Comparison of ENCODE assay signal across 8 cellular contexts in genomic region chr1:145464708-145465336, GRCh38. TPM values are rescaled to one million over a fixed set of nuclear protein-coding genes. Genes with fewer than 3 reads are reported as not detected.
A peak's percentile ranks its signal among the peaks of the same experiment; 100 is the strongest.
DNase-seq lines count a peak whose midpoint lies in the region; ATAC-seq, FAIRE-seq and TF ChIP-seq lines count a peak whose summit lies in the region.
"Not testable (repeated sequence)": the region's sequence is repeated elsewhere in the genome, so short reads cannot be mapped to it uniquely, and the experiment has no call there.

No MANE protein-coding gene starts in this region.

- not testable (repeated sequence) for H3F3A ChIP-seq in OCI-LY1 (ENCODE audit: insufficient read depth, low read length)

- CTCF ChIA-PET in AG04449 (lab: Yijun Ruan, JAX); HepG2 (lab: Yijun Ruan, JAX; ENCODE audit: low intra/inter-chr PET ratio, low total read pairs): not testable (repeated sequence)
- CTCF ChIA-PET in activated naive CD4-positive, alpha-beta T cell treated with anti-CD3 and anti-CD28 coated beads for 36 hours (lab: Charles Lee), result interaction anchor here (1.0 kb wide), 1 partner anchor 184 kb away, joined by 3 read pairs; no protein-coding TSS in a partner anchor

- not testable (repeated sequence) for H3K27me3 ChIP-seq in OCI-LY1 (ENCODE audit: insufficient read depth, low read length); endodermal cell (ENCODE audit: control insufficient read depth, insufficient read depth, low read length, poor library complexity, severe bottlenecking); HepG2 (ENCODE audit: control insufficient read depth in 1 of 2, insufficient read depth in 2 of 2, low read length in 2 of 2); skeletal muscle tissue (ENCODE audit: control insufficient read depth in 3 of 3, insufficient read depth in 3 of 3, low read length in 3 of 3)

- TF ChIP-seq POLR2A in HepG2 (IDR thresholded peaks at IDR 0.05; ENCODE audit: insufficient read depth in 1 of 2, low read depth in 2 of 2, low read length in 2 of 2), result not testable (repeated sequence)

- not testable (repeated sequence) for H3K9ac ChIP-seq in OCI-LY1 (ENCODE audit: low read length); endodermal cell (ENCODE audit: extremely low read depth, low read length, poor library complexity, severe bottlenecking)
- H3K9ac ChIP-seq in HepG2 (ENCODE audit: insufficient read depth, low read depth, low read length), result peak overlapping the region; percentile 71; the same call in 1 of the 2 replicates
- H3K9ac ChIP-seq in skeletal muscle tissue (ENCODE audit: low read depth in 1 of 3, low read length in 3 of 3), result peak overlapping the region in 1 of 3 donors; percentile 64

- DNase-seq in AG04449 (ENCODE audit: low read depth, low spot score); activated naive CD4-positive, alpha-beta T cell treated with anti-CD3 and anti-CD28 coated beads for 36 hours; endodermal cell; HepG2 (ENCODE audit: low spot score): not testable (repeated sequence)

- not testable (repeated sequence) for BruUV-seq in HepG2 (replicated peaks; lab: Mats Ljungman, UMichigan)

- TF ChIP-seq CTCF in AG04449 (IDR thresholded peaks at IDR 0.05; ENCODE audit: insufficient read depth, low read length, missing control alignments); OCI-LY1 (IDR thresholded peaks at IDR 0.05; ENCODE audit: low read length); endodermal cell (conservative IDR thresholded peaks at IDR 0.05); HepG2 (CRISPR knock-in tag; IDR thresholded peaks at IDR 0.05): not testable (repeated sequence)

- POLR2A ChIA-PET in AG04449 (lab: Yijun Ruan, JAX), result interaction anchor here (0.9 kb wide), 1 partner anchor 587 kb away, joined by 3 read pairs; no protein-coding TSS in a partner anchor
- POLR2A ChIA-PET in HepG2 (lab: Yijun Ruan, JAX), result interaction anchor here (0.7 to 0.9 kb wide), 5 partner anchors 39 to 587 kb away, joined by 3 to 8 read pairs (median 4); partner anchors contain the start of gene NBPF20

- not testable (repeated sequence) for TF ChIP-seq RAD21 in HepG2 (CRISPR knock-in tag; IDR thresholded peaks at IDR 0.05)

- H3K79me2 ChIP-seq in OCI-LY1 (ENCODE audit: insufficient read depth, low read length); HepG2 (ENCODE audit: insufficient read depth, low read length): not testable (repeated sequence)

- H3K4me1 ChIP-seq in OCI-LY1 (ENCODE audit: insufficient read depth, low read length, severe bottlenecking); endodermal cell (ENCODE audit: control insufficient read depth, insufficient read depth, low read length); HepG2 (ENCODE audit: insufficient read depth, low read length); skeletal muscle tissue (ENCODE audit: control insufficient read depth in 3 of 3, insufficient read depth in 3 of 3, low read length in 3 of 3): not testable (repeated sequence)

- H3K27me3 Mint-ChIP-seq in activated naive CD4-positive, alpha-beta T cell treated with anti-CD3 and anti-CD28 coated beads for 36 hours (ENCODE audit: low read depth), result not testable (repeated sequence)
- H3K27me3 Mint-ChIP-seq in endodermal cell (ENCODE audit: insufficient read depth), result peaks cover 19% of the 10 kb centered on the region

- intact Hi-C loops in activated naive CD4-positive, alpha-beta T cell treated with anti-CD3 and anti-CD28 coated beads for 36 hours (cut with micrococcal nuclease); HepG2 (cut with micrococcal nuclease; ENCODE audit: unreplicated experiment): not testable (repeated sequence)

- 13% methylated on average over 2 of the region's 21 CpGs; no CpG with 5 or more reads in 1 of the 2 experiments for WGBS in endodermal cell (ENCODE audit: insufficient coverage in 1 of 2, insufficient read length in 1 of 2), 2 experiments
- WGBS in HepG2 (ENCODE audit: low lambda C conversion rate), result 0% methylated on average over 5 of the region's 21 CpGs

- H3K4me1 Mint-ChIP-seq in activated naive CD4-positive, alpha-beta T cell treated with anti-CD3 and anti-CD28 coated beads for 36 hours (ENCODE audit: low read depth); endodermal cell: not testable (repeated sequence)

- in situ Hi-C loops in HepG2 (cut with HindIII; ENCODE audit: extremely low pct_ligation_motif_present, low pct_unique_long_range_greater_than_20kb), result not testable (repeated sequence)

- H3K4me2 ChIP-seq in OCI-LY1 (ENCODE audit: low read length) (peak overlapping the region; percentile 58), HepG2 (ENCODE audit: low read depth, low read length) (peak overlapping the region; percentile 69)

- not testable (repeated sequence) for H3K9me2 ChIP-seq in OCI-LY1 (ENCODE audit: low read depth, low read length)

- not testable (repeated sequence) for H3K36me3 Mint-ChIP-seq in activated naive CD4-positive, alpha-beta T cell treated with anti-CD3 and anti-CD28 coated beads for 36 hours (ENCODE audit: low read depth); endodermal cell (ENCODE audit: low read depth)

- not testable (repeated sequence) for H2AFZ ChIP-seq in OCI-LY1 (ENCODE audit: low read length)
- peak overlapping the region; percentile 29 for H2AFZ ChIP-seq in HepG2 (ENCODE audit: low read length)

- H3K4me3 ChIP-seq in AG04449 (ENCODE audit: low read depth, low read length) (peak overlapping the region; percentile 38), OCI-LY1 (ENCODE audit: low read depth, low read length, poor library complexity, severe bottlenecking) (peak overlapping the region; percentile 47), HepG2 (replicated peaks in 1 of 3; ENCODE audit: insufficient read depth in 1 of 3, low read depth in 2 of 3, low read length in 3 of 3) (peak overlapping the region; percentile 38 to 62 (median 53); a peak in 5 of 6 replicates), skeletal muscle tissue (ENCODE audit: low read length in 3 of 3) (peak overlapping the region in 2 of 3 donors; percentile 62 to 64)
- not testable (repeated sequence) for H3K4me3 ChIP-seq in endodermal cell (ENCODE audit: low read length)

- peak overlapping the region; percentile 81 for H3K4me3 Mint-ChIP-seq in activated naive CD4-positive, alpha-beta T cell treated with anti-CD3 and anti-CD28 coated beads for 36 hours
- peak overlapping the region; percentile 61 for H3K4me3 Mint-ChIP-seq in endodermal cell

- H3K36me3 ChIP-seq in OCI-LY1 (ENCODE audit: insufficient read depth, low read length); endodermal cell (ENCODE audit: control insufficient read depth, insufficient read depth, low read length); HepG2 (replicated peaks in 1 of 2; ENCODE audit: control insufficient read depth in 1 of 2, insufficient read depth in 2 of 2, low read length in 2 of 2); skeletal muscle tissue (ENCODE audit: control insufficient read depth in 3 of 3, insufficient read depth in 3 of 3, low read length in 3 of 3): not testable (repeated sequence)

- H3K27ac ChIP-seq in OCI-LY1 (ENCODE audit: low read depth, low read length, poor library complexity, severe bottlenecking), result peak overlapping the region; percentile 57
- not testable (repeated sequence) for H3K27ac ChIP-seq in endodermal cell (ENCODE audit: low read depth, low read length); HepG2 (ENCODE audit: extremely low read length, insufficient read depth, low read length); skeletal muscle tissue (ENCODE audit: low read depth, low read length)

- H4K20me1 ChIP-seq in OCI-LY1 (ENCODE audit: insufficient read depth, low read length); HepG2 (ENCODE audit: insufficient read depth, low read length): not testable (repeated sequence)

- not testable (repeated sequence) for H3K9me3 ChIP-seq in OCI-LY1 (ENCODE audit: low read length); endodermal cell (ENCODE audit: control insufficient read depth, low read length); HepG2 (ENCODE audit: low read length); skeletal muscle tissue (ENCODE audit: control insufficient read depth in 3 of 3, low read length in 3 of 3)

- H3K9me3 Mint-ChIP-seq in activated naive CD4-positive, alpha-beta T cell treated with anti-CD3 and anti-CD28 coated beads for 36 hours; endodermal cell: not testable (repeated sequence)

- peak overlapping the region; percentile 94 for H3K27ac Mint-ChIP-seq in activated naive CD4-positive, alpha-beta T cell treated with anti-CD3 and anti-CD28 coated beads for 36 hours
- peak overlapping the region; percentile 99 for H3K27ac Mint-ChIP-seq in endodermal cell

- peak; percentile 20 for ATAC-seq in GM19438 (IDR thresholded peaks at IDR 0.05; ENCODE audit: low read depth, unreplicated experiment)
- peak; percentile 17 for ATAC-seq in HG03039 (IDR thresholded peaks at IDR 0.05; ENCODE audit: unreplicated experiment)
- peak; percentile 10 for ATAC-seq in HepG2

- not testable (repeated sequence) for TF ChIP-seq EP300 in HepG2 (IDR thresholded peaks at IDR 0.05; ENCODE audit: low read depth in 2 of 2, low read length in 2 of 2); HepG2 (CRISPR knock-in tag; IDR thresholded peaks at IDR 0.05; ENCODE audit: borderline replicate concordance)

- not testable (repeated sequence) for FAIRE-seq in HepG2 (lab: Jason Lieb, UNC)

RNA-seq across cellular contexts. Expression of gene NBPF20, which starts 39.4 kb away (rescaled TPM):
- 1 to 10 TPM; 1.4 to 1.8 TPM for total RNA-seq in activated naive CD4-positive, alpha-beta T cell treated with anti-CD3 and anti-CD28 coated beads for 36 hours
- total RNA-seq in endodermal cell (1 to 10 TPM; 5.2 to 6.9 TPM), HepG2 (2016; rRNA removed; fragmentation: Illumina TruSeq; extraction: Trizol) (3.1 and 3.4 TPM in 2 replicates), skeletal muscle tissue (3.7 TPM)
- 0.93 TPM for polyA plus RNA-seq in endodermal cell (2013, experiment 1 of 2)
- 1.8 TPM for polyA plus RNA-seq in endodermal cell (2013, experiment 2 of 2)
- total RNA-seq in HepG2 (2016; cell fraction: cytosol; rRNA removed; fragmentation: Illumina TruSeq; extraction: Trizol; ENCODE audit: low read depth), result 0.35 and 0.61 TPM in 2 replicates
- total RNA-seq in HepG2 (2016; cell fraction: insoluble cytoplasmic fraction; rRNA removed; fragmentation: Illumina TruSeq; extraction: Trizol), result 2.8 TPM in 2 replicates
- 1.1 and 1.6 TPM in 2 replicates for total RNA-seq in HepG2 (2016; cell fraction: membrane; rRNA removed; fragmentation: Illumina TruSeq; extraction: Trizol)
- 4.0 and 5.7 TPM in 2 replicates for total RNA-seq in HepG2 (2016; cell fraction: nucleus; rRNA removed; fragmentation: Illumina TruSeq; extraction: Trizol)
- 2.8 and 3.0 TPM in 2 replicates for polyA plus RNA-seq in HepG2 (2011; rRNA removed)
- polyA plus RNA-seq in HepG2 (2011; cell fraction: cytosol; rRNA removed), result 1.2 and 2.2 TPM in 2 replicates
- polyA plus RNA-seq in HepG2 (2011; cell fraction: nucleus; rRNA removed), result 3.2 and 3.9 TPM in 2 replicates
- polyA plus RNA-seq in HepG2 (2012), result 1.3 and 2.5 TPM in 2 replicates
- polyA plus RNA-seq in HepG2 (2016; cell fraction: cytosol; fragmentation: Illumina TruSeq; extraction: Trizol; ENCODE audit: low read depth), result 0.24 and 0.36 TPM in 2 replicates
- polyA plus RNA-seq in HepG2 (2016; cell fraction: insoluble cytoplasmic fraction; fragmentation: Illumina TruSeq; extraction: Trizol; ENCODE audit: low read depth), result 1.6 and 1.7 TPM in 2 replicates
- 0.45 and 0.47 TPM in 2 replicates for polyA plus RNA-seq in HepG2 (2016; cell fraction: membrane; fragmentation: Illumina TruSeq; extraction: Trizol; ENCODE audit: low read depth)
- 4.9 and 5.4 TPM in 2 replicates for polyA plus RNA-seq in HepG2 (2016; cell fraction: nucleus; fragmentation: Illumina TruSeq; extraction: Trizol; ENCODE audit: insufficient read depth, low read depth)
- polyA minus RNA-seq in HepG2 (2011; rRNA and poly(A)+ RNA removed; ENCODE audit: low replicate concordance), result 3.0 and 8.7 TPM in 2 replicates
- 1.1 and 1.6 TPM in 2 replicates for polyA minus RNA-seq in HepG2 (2011; cell fraction: cytosol; rRNA and poly(A)+ RNA removed)
- 5.0 and 7.7 TPM in 2 replicates for polyA minus RNA-seq in HepG2 (2011; cell fraction: nucleus; rRNA and poly(A)+ RNA removed)
